ENCODE assay signal across 8 cellular contexts in genomic region chrX:154443479-154443910, GRCh38. TPM values are rescaled to one million over a fixed set of nuclear protein-coding genes. Genes with fewer than 3 reads are reported as not detected.
DNase-seq lines count a peak whose midpoint lies in the region; ATAC-seq and TF ChIP-seq lines count a peak whose summit lies in the region.

No MANE protein-coding gene starts in this region.

- DNase-seq in NCI-H146 (lab: John Stamatoyannopoulos, UW) (peak; percentile 16), NCI-H146 treated with DMSO at 0.1 percent for 48 hours (lab: John Stamatoyannopoulos, UW; ENCODE audit: unreplicated experiment) (no peak), SK-N-SH (peak; percentile 62), foreskin fibroblast (peak in 1 of 2 donors; percentile 46), sigmoid colon (no peak)
- DNase-seq in stimulated activated CD8-positive, alpha-beta memory T cell treated with anti-CD3 and anti-CD28 coated beads, Interleukin-4, amount 100 ng/mL, for 48 hours = no peak
- DNase-seq in activated effector memory CD4-positive, alpha-beta T cell treated with anti-CD3 and anti-CD28 coated beads, Interleukin-2, amount 50 U/mL, for 16 hours = no peak

- intact Hi-C loops in sigmoid colon (cut with DNase I) = no loop called here

- peak overlapping the region; percentile 73; the same call in 1 of the 2 replicates for H3K4me2 ChIP-seq in SK-N-SH

- H3F3A ChIP-seq in SK-N-SH (replicated peaks; ENCODE audit: insufficient read depth) = peaks cover 4% of the 10 kb centered on the region

- peaks cover 45% of the 10 kb centered on the region for H3K79me2 ChIP-seq in SK-N-SH (ENCODE audit: insufficient read depth)

- H4K20me1 ChIP-seq in SK-N-SH (ENCODE audit: insufficient read depth) = peaks cover 28% of the 10 kb centered on the region; the same call in 1 of the 2 replicates

- no peaks in the 10 kb centered on the region for H3K9me3 ChIP-seq in SK-N-SH
- no peaks in the 10 kb centered on the region for H3K9me3 ChIP-seq in sigmoid colon

- no peak for ATAC-seq in HG03469 (IDR thresholded peaks at IDR 0.05; ENCODE audit: unreplicated experiment)

- H2AFZ ChIP-seq in SK-N-SH (ENCODE audit: low read depth) = no peak overlapping the region

- H3K27me3 ChIP-seq in SK-N-SH (ENCODE audit: insufficient read depth) (peaks cover 10% of the 10 kb centered on the region), sigmoid colon (no peaks in the 10 kb centered on the region)

- WGBS in SK-N-SH (ENCODE audit: low lambda C conversion rate) = 20% methylated on average over 9 of the region's 10 CpGs
- WGBS in sigmoid colon, 2 donors = 19 to 24% methylated on average over 10 of the region's 10 CpGs

- no peaks in the 10 kb centered on the region for H3K9me2 ChIP-seq in SK-N-SH

- POLR2A ChIA-PET in SK-N-SH (lab: Yijun Ruan, JAX) = interaction anchor here (1.1 to 1.5 kb wide), 5 partner anchors 13 to 84 kb away, joined by 3 to 6 read pairs (median 4); partner anchors contain the start of genes ATP6AP1 and RPL10

- no peak for TF ChIP-seq POLR2A in sigmoid colon (IDR thresholded peaks at IDR 0.05)

- no peak for TF ChIP-seq CTCF in SK-N-SH (IDR thresholded peaks at IDR 0.05)
- TF ChIP-seq CTCF in foreskin fibroblast (IDR thresholded peaks at IDR 0.05; ENCODE audit: low read depth, low read length) = no peak
- no peak for TF ChIP-seq CTCF in sigmoid colon (IDR thresholded peaks at IDR 0.05)

- TF ChIP-seq EP300 in SK-N-SH (IDR thresholded peaks at IDR 0.05; ENCODE audit: borderline replicate concordance in 1 of 2, low read depth in 1 of 2, low read length in 1 of 2) (no peak), sigmoid colon (IDR thresholded peaks at IDR 0.05) (no peak)

- H3K9ac ChIP-seq in SK-N-SH = 0 out of 2 replicates have a peak overlapping the region, but pooled peaks have one; percentile 31

- CTCF ChIA-PET in SK-N-SH (lab: Yijun Ruan, JAX) = no interaction called here

- TF ChIP-seq RAD21 in SK-N-SH (IDR thresholded peaks at IDR 0.05; ENCODE audit: low read length) = no peak

- H3K36me3 ChIP-seq in SK-N-SH (replicated peaks in 1 of 2; ENCODE audit: control insufficient read depth in 1 of 2, insufficient read depth in 2 of 2, low read length in 1 of 2) = peaks cover 0 to 20% of the 10 kb centered on the region in 2 experiments
- peaks cover under 1 to 39% (median 20%) of the 10 kb centered on the region in 4 donors for H3K36me3 ChIP-seq in sigmoid colon

- H3K4me1 ChIP-seq in SK-N-SH (ENCODE audit: control insufficient read depth in 1 of 2, insufficient read depth in 2 of 2, low read depth in 1 of 2, low read length in 1 of 2) (peaks cover 0 to 21% of the 10 kb centered on the region in 2 experiments; a peak in 1 of 4 replicates), sigmoid colon (peaks cover 0 to 34% (median 28%) of the 10 kb centered on the region in 4 donors)

- H3K4me3 ChIP-seq in SK-N-SH (ENCODE audit: low read depth in 2 of 2, low read length in 1 of 2) (peak overlapping the region in 1 of 2 experiments; percentile 59; a peak in 2 of 4 replicates), foreskin fibroblast (ENCODE audit: low read depth in 1 of 2, low read length in 2 of 2) (peak overlapping the region; percentile 28 to 35), sigmoid colon (peak overlapping the region; percentile 10 to 62 (median 60))

- H3K27ac ChIP-seq in SK-N-SH (ENCODE audit: low read depth in 2 of 2, low read length in 1 of 2) (peak overlapping the region; percentile 58 to 60), sigmoid colon (peak overlapping the region; percentile 87 to 89 (median 88))

TF ChIP-seq in SK-N-SH, 30 proteins besides CTCF, POLR2A, EP300 and RAD21:
- TF ChIP-seq RFX5 (IDR thresholded peaks at IDR 0.05; ENCODE audit: low read length) = no peak
- TF ChIP-seq NRF1 (IDR thresholded peaks at IDR 0.05; ENCODE audit: low read depth, low read length) = no peak

RNA-seq across cellular contexts. Expression of gene FAM50A, which starts 0.4 kb away (rescaled TPM):
- polyA plus RNA-seq in SK-N-SH (2012; rRNA removed) = 86.0 and 97.0 TPM in 2 replicates
- polyA plus RNA-seq in SK-N-SH (2012; cell fraction: cytosol; rRNA removed) = 77.9 and 81.4 TPM in 2 replicates
- polyA plus RNA-seq in SK-N-SH (2012; cell fraction: nucleus; rRNA removed) = 266 and 305 TPM in 2 replicates
- 10 to 100 TPM; 40.5 to 78.1 (median 48.7) TPM for total RNA-seq in sigmoid colon
- 10 to 100 TPM; 61.9 to 85.1 (median 85.1) TPM for polyA plus RNA-seq in sigmoid colon

RNA-seq across cellular contexts. Expression of gene GDI1, which starts 6.5 kb away (rescaled TPM):
- 403 and 408 TPM in 2 replicates for polyA plus RNA-seq in SK-N-SH (2012; rRNA removed)
- 185 and 251 TPM in 2 replicates for polyA plus RNA-seq in SK-N-SH (2012; cell fraction: cytosol; rRNA removed)
- 1,346 and 1,658 TPM in 2 replicates for polyA plus RNA-seq in SK-N-SH (2012; cell fraction: nucleus; rRNA removed)
- total RNA-seq in sigmoid colon = 100 to 1,000 TPM in 1 of 4 donors, 10 to 100 TPM in 3; 71.7 to 101 (median 86.1) TPM
- 10 to 100 TPM; 50.9 to 75.4 (median 51.1) TPM for polyA plus RNA-seq in sigmoid colon

RNA-seq across cellular contexts. Expression of gene PLXNA3, which starts 14.6 kb away (rescaled TPM):
- polyA plus RNA-seq in SK-N-SH (2012; rRNA removed) = 28.3 and 33.2 TPM in 2 replicates
- 7.5 and 12.2 TPM in 2 replicates for polyA plus RNA-seq in SK-N-SH (2012; cell fraction: cytosol; rRNA removed)
- polyA plus RNA-seq in SK-N-SH (2012; cell fraction: nucleus; rRNA removed) = 197 and 217 TPM in 2 replicates
- total RNA-seq in sigmoid colon = 10 to 100 TPM in 1 of 4 donors, 1 to 10 TPM in 3; 3.1 to 12.7 (median 5.9) TPM
- 10 to 100 TPM in 1 of 3 donors, 1 to 10 TPM in 2; 4.2 to 22.9 (median 8.6) TPM for polyA plus RNA-seq in sigmoid colon

RNA-seq across cellular contexts. Expression of gene ATP6AP1, which starts 15.0 kb away (rescaled TPM):
- polyA plus RNA-seq in SK-N-SH (2012; rRNA removed) (92.2 and 102 TPM in 2 replicates), sigmoid colon (10 to 100 TPM; 18.6 to 87.7 (median 39.1) TPM)
- polyA plus RNA-seq in SK-N-SH (2012; cell fraction: cytosol; rRNA removed) = 55.4 and 71.2 TPM in 2 replicates
- polyA plus RNA-seq in SK-N-SH (2012; cell fraction: nucleus; rRNA removed) = 89.4 and 106 TPM in 2 replicates
- 10 to 100 TPM; 16.5 to 54.6 (median 27.0) TPM for total RNA-seq in sigmoid colon

RNA-seq across cellular contexts. Expression of gene TAFAZZIN, which starts 32.2 kb away (rescaled TPM):
- 34.0 and 35.7 TPM in 2 replicates for polyA plus RNA-seq in SK-N-SH (2012; rRNA removed)
- 9.7 and 12.5 TPM in 2 replicates for polyA plus RNA-seq in SK-N-SH (2012; cell fraction: cytosol; rRNA removed)
- polyA plus RNA-seq in SK-N-SH (2012; cell fraction: nucleus; rRNA removed) = 280 and 309 TPM in 2 replicates
- 10 to 100 TPM; 35.7 to 58.2 (median 36.6) TPM for total RNA-seq in sigmoid colon
- polyA plus RNA-seq in sigmoid colon = 10 to 100 TPM in 1 of 3 donors, 1 to 10 TPM in 2; 8.4 to 48.0 (median 9.2) TPM

Comparison
In these comparisons a context has a peak if more than half of its experiments do, and no peak if none do; other contexts are left out.
1. DNase-seq: peak in NCI-H146 (single experiment) and SK-N-SH (single experiment); none in NCI-H146 treated with DMSO at 0.1 percent for 48 hours (single experiment), sigmoid colon (single experiment), stimulated activated CD8-positive, alpha-beta memory T cell treated with anti-CD3 and anti-CD28 coated beads, Interleukin-4, amount 100 ng/mL, for 48 hours (single experiment) and activated effector memory CD4-positive, alpha-beta T cell treated with anti-CD3 and anti-CD28 coated beads, Interleukin-2, amount 50 U/mL, for 16 hours (single experiment).